ENCODE assay signal across 1 cellular context in genomic region chr14:100159107-100159864, GRCh38.
TF ChIP-seq lines count a peak whose summit lies in the region.

Gene DEGS2, minus strand, starts transcription at chr14:100159645. Its CDS starts 58 bp downstream, at chr14:100159587.

TF ChIP-seq in HEK293, 187 proteins besides CTCF, POLR2A, EP300 and RAD21 (continued from another document):
- TF ChIP-seq ZBTB44 (tag by site-specific recombination; IDR thresholded peaks at IDR 0.05), result no peak
- TF ChIP-seq SP7 (tag by site-specific recombination; IDR thresholded peaks at IDR 0.05), result no peak
- TF ChIP-seq ZEB2 (tag by site-specific recombination; IDR thresholded peaks at IDR 0.05), result peak; percentile 16; the same call in 1 of the 2 replicates
- no peak for TF ChIP-seq ZSCAN30 (tag by site-specific recombination; IDR thresholded peaks at IDR 0.05)
- TF ChIP-seq ZNF664 (tag by site-specific recombination; IDR thresholded peaks at IDR 0.05), result no peak
- TF ChIP-seq ZIC2 (tag by site-specific recombination; IDR thresholded peaks at IDR 0.05), result peak; percentile 40; the same call in 1 of the 2 replicates
- TF ChIP-seq ZFHX2 (tag by site-specific recombination; conservative IDR thresholded peaks at IDR 0.05), result peak; percentile 13; the same call in 1 of the 2 replicates
- peak; percentile 38; the same call in 1 of the 2 replicates for TF ChIP-seq ZNF76 (tag by site-specific recombination; IDR thresholded peaks at IDR 0.05; ENCODE audit: borderline replicate concordance, low read depth)
- no peak for TF ChIP-seq ZNF580 (tag by site-specific recombination; IDR thresholded peaks at IDR 0.05)
- peak; percentile 65; the same call in 1 of the 2 replicates for TF ChIP-seq KLF9 (tag by site-specific recombination; IDR thresholded peaks at IDR 0.05; ENCODE audit: low read depth)
- peak; percentile 98 for TF ChIP-seq ZNF692 (tag by site-specific recombination; IDR thresholded peaks at IDR 0.05)
- TF ChIP-seq ZNF701 (tag by site-specific recombination; IDR thresholded peaks at IDR 0.05), result no peak
- no peak for TF ChIP-seq ZNF747 (tag by site-specific recombination; IDR thresholded peaks at IDR 0.05)
- TF ChIP-seq ZNF341 (tag by site-specific recombination; IDR thresholded peaks at IDR 0.05; ENCODE audit: low read depth), result peak; percentile 72
